Comparison of ENCODE assay signal across 27 cellular contexts in genomic region chr1:53088616-53089300, GRCh38. TPM values are rescaled to one million over a fixed set of nuclear protein-coding genes. Genes with fewer than 3 reads are reported as not detected.
DNase-seq lines count a peak whose midpoint lies in the region; ATAC-seq and TF ChIP-seq lines count a peak whose summit lies in the region.
"Had no signal": no experiment of that assay in that cellular context is flagged by ENCODE, and none has a peak within 500 bp of the region (broad histone marks: within the 10 kb centered on the region; RNA-seq: fewer than 3 reads in every experiment).

No MANE protein-coding gene starts in this region.

- ATAC-seq in HG03460 (IDR thresholded peaks at IDR 0.05; ENCODE audit: unreplicated experiment), result no peak
- ATAC-seq: activated T-cell treated with anti-CD3 and anti-CD28 coated beads, Interleukin-2, amount 50 U/mL, for 72 hours; gastrocnemius medialis; HCT116; lower lobe of right lung had no signal

- H2BK5ac ChIP-seq in mesenchymal stem cell (ENCODE audit: low read depth, low read length, poor library complexity, severe bottlenecking), result no peak overlapping the region

- no peak overlapping the region for H3K23ac ChIP-seq in mesenchymal stem cell (ENCODE audit: low read length in 2 of 2)

- no peaks in the 10 kb centered on the region for H3K9me3 Mint-ChIP-seq in osteocyte (ENCODE audit: unreplicated experiment)
- H3K9me3 Mint-ChIP-seq: activated T-cell treated with anti-CD3 and anti-CD28 coated beads, Interleukin-2, amount 50 U/mL, for 72 hours; nephron progenitor cell had no signal

- H4K8ac ChIP-seq in mesenchymal stem cell (ENCODE audit: low read length), result no peak overlapping the region

- H3K36me3 Mint-ChIP-seq in osteocyte (ENCODE audit: unreplicated experiment), result no peaks in the 10 kb centered on the region

- no peak overlapping the region for H3K4ac ChIP-seq in mesenchymal stem cell (ENCODE audit: low read depth in 1 of 2, low read length in 2 of 2)

- peak overlapping the region in 1 of 2 experiments; percentile 37 for H3K18ac ChIP-seq in mesenchymal stem cell (ENCODE audit: low read depth in 1 of 2, low read length in 2 of 2)

- H3K79me1 ChIP-seq in mesenchymal stem cell (replicated peaks; ENCODE audit: low read length, poor library complexity, severe bottlenecking), result no peaks in the 10 kb centered on the region

- H3K36me3 ChIP-seq in WERI-Rb-1 (peaks cover 72% of the 10 kb centered on the region), mesenchymal stem cell (ENCODE audit: control insufficient read depth in 1 of 2, insufficient read depth in 2 of 2, low read depth in 1 of 2, low read length in 2 of 2) (peaks cover 3 to 41% of the 10 kb centered on the region in 2 experiments)
- H3K36me3 ChIP-seq: colonic mucosa, gastrocnemius medialis, lower lobe of right lung had no signal

- WGBS in mesenchymal stem cell, result 97% methylated on average over 18 of the region's 19 CpGs

- H3K4me1 ChIP-seq in mesenchymal stem cell (ENCODE audit: control insufficient read depth, insufficient read depth, low read depth, low read length), result peaks cover 26% of the 10 kb centered on the region
- H3K4me1 ChIP-seq: colonic mucosa, gastrocnemius medialis, parathyroid adenoma had no signal

- H3K4me3 Mint-ChIP-seq in osteocyte (ENCODE audit: unreplicated experiment), result no peak overlapping the region
- H3K4me3 Mint-ChIP-seq: activated T-cell treated with anti-CD3 and anti-CD28 coated beads, Interleukin-2, amount 50 U/mL, for 72 hours; nephron progenitor cell had no signal

- peak; percentile 56 for DNase-seq in DMS 273 treated with DMSO at 0.1 percent for 48 hours (lab: John Stamatoyannopoulos, UW)
- peak; percentile 41 for DNase-seq in NCI-H1694 (lab: John Stamatoyannopoulos, UW)
- DNase-seq in WERI-Rb-1, result peak; percentile 75
- DNase-seq in osteocyte (ENCODE audit: extremely low spot score, unreplicated experiment), result no peak
- no peak for DNase-seq in mesenchymal stem cell
- DNase-seq in DMS153 (lab: John Stamatoyannopoulos, UW), result no peak
- DNase-seq: activated CD4-positive, CD25-positive, alpha-beta regulatory T cell; activated T-cell treated with anti-CD3 and anti-CD28 coated beads, Interleukin-2, amount 50 U/mL, for 72 hours; C1 segment of cervical spinal cord; COR-L47; DND-41; effector CD4-positive, alpha-beta T cell; gastrocnemius medialis; GF-D8; lower lobe of right lung; NCI-H1048; NCI-H187; nephron progenitor cell; retina; tibial artery had no signal

- no peak overlapping the region for H2AFZ ChIP-seq in mesenchymal stem cell (ENCODE audit: low read depth, low read length)
- H2AFZ ChIP-seq: parathyroid adenoma had no signal

- no peaks in the 10 kb centered on the region for H3K27me3 Mint-ChIP-seq in osteocyte (ENCODE audit: unreplicated experiment)

- H4K91ac ChIP-seq in mesenchymal stem cell (ENCODE audit: low read length), result no peak overlapping the region

- H3K4me1 Mint-ChIP-seq in osteocyte (ENCODE audit: unreplicated experiment), result peaks cover 20% of the 10 kb centered on the region

- H3K27me3 ChIP-seq in WERI-Rb-1 (ENCODE audit: insufficient read depth, low read depth, severe bottlenecking), result no peaks in the 10 kb centered on the region
- no peaks in the 10 kb centered on the region for H3K27me3 ChIP-seq in mesenchymal stem cell (ENCODE audit: control insufficient read depth in 1 of 2, insufficient read depth in 1 of 2, low read length in 2 of 2)
- H3K27me3 ChIP-seq: colonic mucosa, gastrocnemius medialis, tibial artery had no signal

- TF ChIP-seq CTCF in WERI-Rb-1 (IDR thresholded peaks at IDR 0.05; ENCODE audit: low read depth, low read length), result 0 out of 2 replicates have a peak, but pooled peaks have one; percentile 4
- no peak for TF ChIP-seq CTCF in osteocyte (IDR thresholded peaks at IDR 0.05)

- H3K9me3 ChIP-seq in WERI-Rb-1 (ENCODE audit: severe bottlenecking) (no peaks in the 10 kb centered on the region), mesenchymal stem cell (ENCODE audit: control insufficient read depth, low read length) (no peaks in the 10 kb centered on the region)
- H3K9me3 ChIP-seq: colonic mucosa, gastrocnemius medialis, lower lobe of right lung, tibial artery had no signal

- H3K27ac ChIP-seq in WERI-Rb-1 (peak overlapping the region; percentile 92), mesenchymal stem cell (ENCODE audit: low read length, poor library complexity, severe bottlenecking) (no peak overlapping the region)
- H3K27ac ChIP-seq: colonic mucosa, gastrocnemius medialis, lower lobe of right lung, parathyroid adenoma, tibial artery had no signal

- H2BK12ac ChIP-seq in mesenchymal stem cell (ENCODE audit: low read length in 2 of 2), result peak overlapping the region in 1 of 2 experiments; percentile 51

- H3K4me3 ChIP-seq in WERI-Rb-1 (ENCODE audit: low read depth, low read length) (no peak overlapping the region), mesenchymal stem cell (ENCODE audit: insufficient read depth in 1 of 2, low read depth in 1 of 2, low read length in 2 of 2) (no peak overlapping the region)
- H3K4me3 ChIP-seq: colonic mucosa, gastrocnemius medialis, lower lobe of right lung, tibial artery had no signal

- H2BK120ac ChIP-seq in mesenchymal stem cell (ENCODE audit: low read depth, low read length), result no peak overlapping the region

- H3K14ac ChIP-seq in mesenchymal stem cell (ENCODE audit: low read length in 2 of 2), result peak overlapping the region in 1 of 2 experiments; percentile 68

- no peak overlapping the region for H3K4me2 ChIP-seq in mesenchymal stem cell (ENCODE audit: low read length, poor library complexity, severe bottlenecking)

- no peak overlapping the region for H2AK5ac ChIP-seq in mesenchymal stem cell (ENCODE audit: low read length, severe bottlenecking)

- no peak overlapping the region for H3K9ac ChIP-seq in mesenchymal stem cell (ENCODE audit: low read length)
- H3K9ac ChIP-seq: parathyroid adenoma had no signal

- H2BK15ac ChIP-seq in mesenchymal stem cell (ENCODE audit: low read depth, poor library complexity, severe bottlenecking), result no peak overlapping the region

- peak overlapping the region; percentile 18 for H3K27ac Mint-ChIP-seq in osteocyte (ENCODE audit: unreplicated experiment)
- H3K27ac Mint-ChIP-seq: activated T-cell treated with anti-CD3 and anti-CD28 coated beads, Interleukin-2, amount 50 U/mL, for 72 hours; nephron progenitor cell had no signal

RNA-seq across cellular contexts. Expression of gene PODN, which starts 26.7 kb away (rescaled TPM):
- total RNA-seq in osteocyte, result 6.5 and 6.6 TPM in 2 replicates
- 54.8 TPM for polyA plus RNA-seq in mesenchymal stem cell (2013, experiment 1 of 2)
- polyA plus RNA-seq in mesenchymal stem cell (2013, experiment 2 of 2), result 53.6 TPM
- total RNA-seq: activated T-cell treated with anti-CD3 and anti-CD28 coated beads, Interleukin-2, amount 50 U/mL, for 72 hours; SK-MEL-5; T-helper 1 cell treated with Interleukin-12 subunit alpha and Interleukin-12 subunit beta and Interleukin-4 antibody, amounts not matched to agents 30 ng/mL and 1 ng/mL, for 36 hours had no signal

RNA-seq across cellular contexts. Expression of gene SLC1A7, which starts 53.7 kb away (rescaled TPM):
- not detected in 2 replicates for total RNA-seq in osteocyte
- 2.3 TPM for polyA plus RNA-seq in mesenchymal stem cell (2013, experiment 1 of 2)
- polyA plus RNA-seq in mesenchymal stem cell (2013, experiment 2 of 2), result 2.2 TPM
- total RNA-seq: activated T-cell treated with anti-CD3 and anti-CD28 coated beads, Interleukin-2, amount 50 U/mL, for 72 hours; astrocyte; SK-MEL-5; T-helper 1 cell treated with Interleukin-12 subunit alpha and Interleukin-12 subunit beta and Interleukin-4 antibody, amounts not matched to agents 30 ng/mL and 1 ng/mL, for 36 hours had no signal

Comparison
In these comparisons a context has a peak if more than half of its experiments do, and no peak if none do; other contexts are left out.
1. DNase-seq: peak in DMS 273 treated with DMSO at 0.1 percent for 48 hours (single experiment), NCI-H1694 (single experiment) and WERI-Rb-1 (single experiment); none in osteocyte (single experiment), mesenchymal stem cell (single experiment) and DMS153 (single experiment).